1 cellular context compared by ENCODE assay signal in genomic region chr2:9946818-9947217, GRCh38.
A peak's percentile ranks its signal among the peaks of the same experiment; 100 is the strongest.
TF ChIP-seq lines count a peak whose summit lies in the region.

No MANE protein-coding gene starts in this region.

TF ChIP-seq in HepG2, 621 proteins besides CTCF, POLR2A, EP300 and RAD21 (continued from another document):
- no peak for TF ChIP-seq NAIF1 (CRISPR knock-in tag; IDR thresholded peaks at IDR 0.05; ENCODE audit: borderline replicate concordance)
- no peak for TF ChIP-seq RBFOX2 (IDR thresholded peaks at IDR 0.05; ENCODE audit: low read depth, low read length)
- no peak for TF ChIP-seq ZBTB39 (CRISPR knock-in tag; IDR thresholded peaks at IDR 0.05)
- TF ChIP-seq, protein P1, sequence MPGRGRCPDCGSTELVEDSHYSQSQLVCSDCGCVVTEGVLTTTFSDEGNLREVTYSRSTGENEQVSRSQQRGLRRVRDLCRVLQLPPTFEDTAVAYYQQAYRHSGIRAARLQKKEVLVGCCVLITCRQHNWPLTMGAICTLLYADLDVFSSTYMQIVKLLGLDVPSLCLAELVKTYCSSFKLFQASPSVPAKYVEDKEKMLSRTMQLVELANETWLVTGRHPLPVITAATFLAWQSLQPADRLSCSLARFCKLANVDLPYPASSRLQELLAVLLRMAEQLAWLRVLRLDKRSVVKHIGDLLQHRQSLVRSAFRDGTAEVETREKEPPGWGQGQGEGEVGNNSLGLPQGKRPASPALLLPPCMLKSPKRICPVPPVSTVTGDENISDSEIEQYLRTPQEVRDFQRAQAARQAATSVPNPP (CRISPR knock-in tag; IDR thresholded peaks at IDR 0.05) = peak; percentile 36; the same call in 1 of the 2 replicates
- TF ChIP-seq, protein P2, sequence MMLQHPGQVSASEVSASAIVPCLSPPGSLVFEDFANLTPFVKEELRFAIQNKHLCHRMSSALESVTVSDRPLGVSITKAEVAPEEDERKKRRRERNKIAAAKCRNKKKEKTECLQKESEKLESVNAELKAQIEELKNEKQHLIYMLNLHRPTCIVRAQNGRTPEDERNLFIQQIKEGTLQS (CRISPR knock-in tag; IDR thresholded peaks at IDR 0.05) = peak; percentile 84
- TF ChIP-seq ZNF3 (CRISPR knock-in tag; IDR thresholded peaks at IDR 0.05) = peak; percentile 51; the same call in 1 of the 2 replicates
- 0 out of 2 replicates have a peak, but pooled peaks have one; percentile 31 for TF ChIP-seq EED (CRISPR knock-in tag; IDR thresholded peaks at IDR 0.05)
- 0 out of 2 replicates have a peak, but pooled peaks have one; percentile 45 for TF ChIP-seq ZNF24 (IDR thresholded peaks at IDR 0.05)
- TF ChIP-seq AKNA (CRISPR knock-in tag; IDR thresholded peaks at IDR 0.05; ENCODE audit: borderline replicate concordance) = no peak
- peak; percentile 82 for TF ChIP-seq ATF7 (IDR thresholded peaks at IDR 0.05)
- TF ChIP-seq ATF7 (CRISPR knock-in tag; IDR thresholded peaks at IDR 0.05) = peak; percentile 61; the same call in 1 of the 2 replicates
- TF ChIP-seq HNF4G (IDR thresholded peaks at IDR 0.05; ENCODE audit: borderline replicate concordance, low read depth, low read length) = peak; percentile 42
- no peak for TF ChIP-seq HNF4G (CRISPR knock-in tag; IDR thresholded peaks at IDR 0.05; ENCODE audit: borderline replicate concordance, low read depth)
- no peak for TF ChIP-seq KDM2A (CRISPR knock-in tag; IDR thresholded peaks at IDR 0.05; ENCODE audit: borderline replicate concordance, low read depth)
- no peak for TF ChIP-seq SOX6 (IDR thresholded peaks at IDR 0.05)
- peak; percentile 60 for TF ChIP-seq SOX6 (CRISPR knock-in tag; IDR thresholded peaks at IDR 0.05)
- TF ChIP-seq ZNF773 (CRISPR knock-in tag; IDR thresholded peaks at IDR 0.05; ENCODE audit: borderline replicate concordance) = no peak
- TF ChIP-seq THAP11 (CRISPR knock-in tag; IDR thresholded peaks at IDR 0.05) = 0 out of 2 replicates have a peak, but pooled peaks have one; percentile 31
- peak; percentile 77; the same call in 1 of the 2 replicates for TF ChIP-seq ZNF644 (CRISPR knock-in tag; IDR thresholded peaks at IDR 0.05; ENCODE audit: low read depth)
- TF ChIP-seq ZMYM3 (CRISPR knock-in tag; IDR thresholded peaks at IDR 0.05) = peak; percentile 99
- TF ChIP-seq BCL6 (CRISPR knock-in tag; IDR thresholded peaks at IDR 0.05) = peak; percentile 55; the same call in 1 of the 2 replicates
- peak; percentile 49; the same call in 1 of the 2 replicates for TF ChIP-seq SOX5 (CRISPR knock-in tag; IDR thresholded peaks at IDR 0.05; ENCODE audit: borderline replicate concordance)
- TF ChIP-seq LCORL (IDR thresholded peaks at IDR 0.05) = peak; percentile 84
- TF ChIP-seq LCORL (CRISPR knock-in tag; IDR thresholded peaks at IDR 0.05) = no peak; the same call in 1 of the 2 replicates
- TF ChIP-seq ZNF770 (CRISPR knock-in tag; IDR thresholded peaks at IDR 0.05) = peak; percentile 100
- TF ChIP-seq RCOR2 (CRISPR knock-in tag; IDR thresholded peaks at IDR 0.05) = peak; percentile 77; the same call in 1 of the 2 replicates
- TF ChIP-seq CEBPB (IDR thresholded peaks at IDR 0.05; ENCODE audit: borderline replicate concordance, low read depth, low read length) = peak; percentile 89
- no peak for TF ChIP-seq FOXK1 (CRISPR knock-in tag; IDR thresholded peaks at IDR 0.05; ENCODE audit: borderline replicate concordance, low read depth)
- TF ChIP-seq WIZ (CRISPR knock-in tag; IDR thresholded peaks at IDR 0.05) = no peak
- TF ChIP-seq ZBTB43 (CRISPR knock-in tag; conservative IDR thresholded peaks at IDR 0.05) = 0 out of 2 replicates have a peak, but pooled peaks have one; percentile 40
- peak; percentile 69 for TF ChIP-seq MED1 (CRISPR knock-in tag; IDR thresholded peaks at IDR 0.05)
- peak; percentile 71 for TF ChIP-seq SALL1 (CRISPR knock-in tag; IDR thresholded peaks at IDR 0.05)
- TF ChIP-seq SMAD3 (CRISPR knock-in tag; IDR thresholded peaks at IDR 0.05) = peak; percentile 37; the same call in 1 of the 2 replicates
- TF ChIP-seq FOXJ3 (CRISPR knock-in tag; IDR thresholded peaks at IDR 0.05; ENCODE audit: borderline replicate concordance) = peak; percentile 34; the same call in 1 of the 2 replicates
- no peak for TF ChIP-seq SOX13 (IDR thresholded peaks at IDR 0.05)
- peak in 1 of 2 experiments; percentile 19; a peak in 1 of 4 replicates for TF ChIP-seq SOX13 (CRISPR knock-in tag; conservative IDR thresholded peaks at IDR 0.05 in 1 of 2, IDR thresholded peaks at IDR 0.05 in 1 of 2)
- peak; percentile 71 for TF ChIP-seq GATAD2A (CRISPR knock-in tag; IDR thresholded peaks at IDR 0.05)
- TF ChIP-seq RFX5 (IDR thresholded peaks at IDR 0.05; ENCODE audit: low read depth, low read length) = no peak
- TF ChIP-seq, protein P3, sequence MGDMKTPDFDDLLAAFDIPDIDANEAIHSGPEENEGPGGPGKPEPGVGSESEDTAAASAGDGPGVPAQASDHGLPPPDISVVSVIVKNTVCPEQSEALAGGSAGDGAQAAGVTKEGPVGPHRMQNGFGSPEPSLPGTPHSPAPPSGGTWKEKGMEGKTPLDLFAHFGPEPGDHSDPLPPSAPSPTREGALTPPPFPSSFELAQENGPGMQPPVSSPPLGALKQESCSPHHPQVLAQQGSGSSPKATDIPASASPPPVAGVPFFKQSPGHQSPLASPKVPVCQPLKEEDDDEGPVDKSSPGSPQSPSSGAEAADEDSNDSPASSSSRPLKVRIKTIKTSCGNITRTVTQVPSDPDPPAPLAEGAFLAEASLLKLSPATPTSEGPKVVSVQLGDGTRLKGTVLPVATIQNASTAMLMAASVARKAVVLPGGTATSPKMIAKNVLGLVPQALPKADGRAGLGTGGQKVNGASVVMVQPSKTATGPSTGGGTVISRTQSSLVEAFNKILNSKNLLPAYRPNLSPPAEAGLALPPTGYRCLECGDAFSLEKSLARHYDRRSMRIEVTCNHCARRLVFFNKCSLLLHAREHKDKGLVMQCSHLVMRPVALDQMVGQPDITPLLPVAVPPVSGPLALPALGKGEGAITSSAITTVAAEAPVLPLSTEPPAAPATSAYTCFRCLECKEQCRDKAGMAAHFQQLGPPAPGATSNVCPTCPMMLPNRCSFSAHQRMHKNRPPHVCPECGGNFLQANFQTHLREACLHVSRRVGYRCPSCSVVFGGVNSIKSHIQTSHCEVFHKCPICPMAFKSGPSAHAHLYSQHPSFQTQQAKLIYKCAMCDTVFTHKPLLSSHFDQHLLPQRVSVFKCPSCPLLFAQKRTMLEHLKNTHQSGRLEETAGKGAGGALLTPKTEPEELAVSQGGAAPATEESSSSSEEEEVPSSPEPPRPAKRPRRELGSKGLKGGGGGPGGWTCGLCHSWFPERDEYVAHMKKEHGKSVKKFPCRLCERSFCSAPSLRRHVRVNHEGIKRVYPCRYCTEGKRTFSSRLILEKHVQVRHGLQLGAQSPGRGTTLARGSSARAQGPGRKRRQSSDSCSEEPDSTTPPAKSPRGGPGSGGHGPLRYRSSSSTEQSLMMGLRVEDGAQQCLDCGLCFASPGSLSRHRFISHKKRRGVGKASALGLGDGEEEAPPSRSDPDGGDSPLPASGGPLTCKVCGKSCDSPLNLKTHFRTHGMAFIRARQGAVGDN (CRISPR knock-in tag; IDR thresholded peaks at IDR 0.05) = 0 out of 2 replicates have a peak, but pooled peaks have one; percentile 18
